Comparison of ENCODE assay signal across 11 cellular contexts in genomic region chr20:31811796-31812728, GRCh38. TPM values are rescaled to one million over a fixed set of nuclear protein-coding genes. Genes with fewer than 3 reads are reported as not detected.
DNase-seq lines count a peak whose midpoint lies in the region; ATAC-seq and TF ChIP-seq lines count a peak whose summit lies in the region.
"Had no signal": no experiment of that assay in that cellular context is flagged by ENCODE, and none has a peak within 500 bp of the region (broad histone marks: within the 10 kb centered on the region; RNA-seq: fewer than 3 reads in every experiment).

No MANE protein-coding gene starts in this region.

- H3K4me1 ChIP-seq in mesodermal cell (ENCODE audit: control insufficient read depth, insufficient read depth, low read length, poor library complexity, severe bottlenecking) (peaks cover 33% of the 10 kb centered on the region), transverse colon (peaks cover 0 to 8% (median 7%) of the 10 kb centered on the region in 4 donors)

- no peak overlapping the region for H3K4me3 ChIP-seq in mesodermal cell (ENCODE audit: extremely low read depth, insufficient read depth, low read length, poor library complexity, severe bottlenecking)
- no peak overlapping the region for H3K4me3 ChIP-seq in transverse colon
- H3K4me3 ChIP-seq: BLaER1 had no signal

- H3K9me3 ChIP-seq in mesodermal cell (ENCODE audit: control insufficient read depth, low read length): no peaks in the 10 kb centered on the region
- H3K9me3 ChIP-seq in transverse colon: no peaks in the 10 kb centered on the region
- H3K9me3 ChIP-seq: BLaER1 had no signal

- intact Hi-C loops in Calu3 (cut with micrococcal nuclease; ENCODE audit: unreplicated experiment) (no loop called here), transverse colon (cut with DNase I; ENCODE audit: low total_unique reads) (no loop called here)

- WGBS in mesodermal cell (ENCODE audit: insufficient coverage in 2 of 2), 2 experiments: 90 to 94% methylated on average over 10 to 11 of the region's 15 CpGs
- 44 to 70% methylated on average over 8 to 15 of the region's 15 CpGs for WGBS in transverse colon (ENCODE audit: low coverage in 1 of 2), 2 donors

- peak overlapping the region; percentile 3 for H3K27ac Mint-ChIP-seq in Calu3 (ENCODE audit: unreplicated experiment)

- H3K36me3 ChIP-seq in mesodermal cell (ENCODE audit: control insufficient read depth, insufficient read depth, low read length) (peaks cover 7% of the 10 kb centered on the region), transverse colon (no peaks in the 10 kb centered on the region)

- no peaks in the 10 kb centered on the region for H3K9me3 Mint-ChIP-seq in Calu3 (ENCODE audit: low read depth, unreplicated experiment)

- peaks cover 14% of the 10 kb centered on the region for H3K36me3 Mint-ChIP-seq in Calu3 (ENCODE audit: insufficient read depth, unreplicated experiment)

- no peak for TF ChIP-seq POLR2A in transverse colon (IDR thresholded peaks at IDR 0.05)

- in situ Hi-C loops in transverse colon (cut with MboI; ENCODE audit: low pct_ligation_motif_present in 1 of 4, low pct_unique_long_range_greater_than_20kb in 1 of 4, low sequenced_read_pairs in 3 of 4): no loop called here

- no peaks in the 10 kb centered on the region for H3K27me3 Mint-ChIP-seq in Calu3 (ENCODE audit: unreplicated experiment)

- H3K4me3 Mint-ChIP-seq in Calu3 (ENCODE audit: low read depth, unreplicated experiment): no peak overlapping the region

- TF ChIP-seq CTCF in Calu3 (IDR thresholded peaks at IDR 0.05; ENCODE audit: unreplicated experiment): no peak
- TF ChIP-seq CTCF in transverse colon (IDR thresholded peaks at IDR 0.05): no peak

- no peaks in the 10 kb centered on the region for H3K4me1 Mint-ChIP-seq in Calu3 (ENCODE audit: low read depth, unreplicated experiment)

- H3K27ac ChIP-seq in cingulate gyrus (ENCODE audit: low read depth, low read length) (peak overlapping the region; percentile 61), mesodermal cell (ENCODE audit: low read depth, low read length, severe bottlenecking) (peak overlapping the region; percentile 59), transverse colon (no peak overlapping the region)
- H3K27ac ChIP-seq: BLaER1 had no signal

- BruUV-seq in Calu3 (replicated peaks; lab: Mats Ljungman, UMichigan): no TSS peak

- no peak for ATAC-seq in HG03095 (IDR thresholded peaks at IDR 0.05; ENCODE audit: unreplicated experiment)
- no peak for ATAC-seq in HG02623 (IDR thresholded peaks at IDR 0.05; ENCODE audit: unreplicated experiment)

- H3K27me3 ChIP-seq in transverse colon: no peaks in the 10 kb centered on the region
- H3K27me3 ChIP-seq: BLaER1 had no signal

- no peak for TF ChIP-seq EP300 in transverse colon (IDR thresholded peaks at IDR 0.05; ENCODE audit: low read depth)

- DNase-seq in Calu3: no peak
- DNase-seq in NCI-H446 treated with DMSO at 0.1 percent for 48 hours (lab: John Stamatoyannopoulos, UW): peak; percentile 24
- DNase-seq in activated CD4-positive, alpha-beta T cell treated with anti-CD3 and anti-CD28 coated beads for 4 hours: no peak
- no peak for DNase-seq in transverse colon
- DNase-seq: effector CD4-positive, alpha-beta T cell had no signal

- CTCF ChIA-PET in Calu3 (lab: Charles Lee): no interaction called here

RNA-seq across cellular contexts. Expression of gene MYLK2, which starts 7.1 kb away (rescaled TPM):
- total RNA-seq in Calu3 (2022) (1.3 and 1.5 TPM in 2 replicates), transverse colon (under 1 TPM in 1 of 4 donors, not detected in 3; 0.16 TPM)
- 0.18 TPM for polyA plus RNA-seq in mesodermal cell (2013, experiment 1 of 2)
- polyA plus RNA-seq in mesodermal cell (2013, experiment 2 of 2): 0.35 TPM

RNA-seq across cellular contexts. Expression of gene FOXS1, which starts 33.3 kb away (rescaled TPM):
- total RNA-seq in Calu3 (2022) (not detected in 2 replicates), transverse colon (under 1 TPM in 1 of 4 donors, not detected in 3; 0.55 TPM)
- 6.4 TPM for polyA plus RNA-seq in mesodermal cell (2013, experiment 1 of 2)
- polyA plus RNA-seq in mesodermal cell (2013, experiment 2 of 2): 5.0 TPM
- total RNA-seq: T-helper 2 cell treated with Interferon-gamma antibody and Interleukin-4, amounts not matched to agents 100 ng/mL and 5 ng/mL, for 36 hours had no signal

RNA-seq across cellular contexts. Expression of gene DUSP15, which starts 58.3 kb away (rescaled TPM):
- total RNA-seq in Calu3 (2022) (0.47 TPM in 1 of 2 replicates, not detected in the other), transverse colon (1 to 10 TPM in 1 of 4 donors, not detected in 3; 1.1 TPM)
- polyA plus RNA-seq in mesodermal cell (2013, experiment 1 of 2): 4.1 TPM
- polyA plus RNA-seq in mesodermal cell (2013, experiment 2 of 2): 3.2 TPM
- total RNA-seq: T-helper 2 cell treated with Interferon-gamma antibody and Interleukin-4, amounts not matched to agents 100 ng/mL and 5 ng/mL, for 36 hours had no signal

RNA-seq across cellular contexts. Expression of gene TTLL9, which starts 58.4 kb away (rescaled TPM):
- not detected in 2 replicates for total RNA-seq in Calu3 (2022)
- polyA plus RNA-seq in mesodermal cell (2013, experiment 1 of 2): 0.29 TPM
- 0.40 TPM for polyA plus RNA-seq in mesodermal cell (2013, experiment 2 of 2)
- total RNA-seq in transverse colon: not detected
- total RNA-seq: T-helper 2 cell treated with Interferon-gamma antibody and Interleukin-4, amounts not matched to agents 100 ng/mL and 5 ng/mL, for 36 hours had no signal

Comparison
In these comparisons a context has a peak if more than half of its experiments do, and no peak if none do; other contexts are left out.
1. H3K27ac ChIP-seq: peak in cingulate gyrus (single experiment) and mesodermal cell (single experiment); none in transverse colon (0 of 4).